ENCODE assay signal across 1 cellular context in genomic region chr4:12926189-12927066, GRCh38.
TF ChIP-seq lines count a peak whose summit lies in the region.

No MANE protein-coding gene starts in this region.

TF ChIP-seq in HepG2, 621 proteins besides CTCF, POLR2A, EP300 and RAD21 (continued from another document and continues in another):
- TF ChIP-seq ZNF318 (CRISPR knock-in tag; IDR thresholded peaks at IDR 0.05) (no peak), SCMH1 (CRISPR knock-in tag; IDR thresholded peaks at IDR 0.05; ENCODE audit: borderline replicate concordance) (no peak), ZBTB26 (CRISPR knock-in tag; IDR thresholded peaks at IDR 0.05; ENCODE audit: borderline replicate concordance) (no peak; the same call in 1 of the 2 replicates), MXI1 (IDR thresholded peaks at IDR 0.05; ENCODE audit: borderline replicate concordance, low read depth, low read length) (no peak; the same call in 2 of the 3 replicates), ZBTB37 (CRISPR knock-in tag; IDR thresholded peaks at IDR 0.05) (no peak), ZNF30 (CRISPR knock-in tag; IDR thresholded peaks at IDR 0.05) (no peak), ZNF616 (CRISPR knock-in tag; IDR thresholded peaks at IDR 0.05; ENCODE audit: low read depth) (no peak), JARID2 (CRISPR knock-in tag; IDR thresholded peaks at IDR 0.05; ENCODE audit: insufficient replicate concordance) (peak; percentile 55), ZNF644 (CRISPR knock-in tag; IDR thresholded peaks at IDR 0.05; ENCODE audit: low read depth) (peak; percentile 85), EHMT2 (IDR thresholded peaks at IDR 0.05; ENCODE audit: borderline replicate concordance, low read depth, low read length) (no peak), RERE (CRISPR knock-in tag; IDR thresholded peaks at IDR 0.05; ENCODE audit: low read depth) (no peak), ZNF570 (CRISPR knock-in tag; IDR thresholded peaks at IDR 0.05; ENCODE audit: borderline replicate concordance) (no peak), NFRKB (IDR thresholded peaks at IDR 0.05) (no peak), KIAA2018 (CRISPR knock-in tag; IDR thresholded peaks at IDR 0.05; ENCODE audit: borderline replicate concordance) (no peak), SRSF9 (IDR thresholded peaks at IDR 0.05; ENCODE audit: borderline replicate concordance, insufficient read depth, low read depth, low read length, poor library complexity, severe bottlenecking) (no peak), ZNF260 (CRISPR knock-in tag; IDR thresholded peaks at IDR 0.05; ENCODE audit: borderline replicate concordance, low read depth) (no peak), UBTF (CRISPR knock-in tag; IDR thresholded peaks at IDR 0.05) (no peak), E2F2 (CRISPR knock-in tag; IDR thresholded peaks at IDR 0.05; ENCODE audit: borderline replicate concordance) (no peak), MYC (CRISPR knock-in tag; IDR thresholded peaks at IDR 0.05; ENCODE audit: borderline replicate concordance) (no peak; the same call in 1 of the 2 replicates), ZNF468 (CRISPR knock-in tag; IDR thresholded peaks at IDR 0.05) (no peak)
